27 cellular contexts compared by ENCODE assay signal in the genomic region with DNA sequence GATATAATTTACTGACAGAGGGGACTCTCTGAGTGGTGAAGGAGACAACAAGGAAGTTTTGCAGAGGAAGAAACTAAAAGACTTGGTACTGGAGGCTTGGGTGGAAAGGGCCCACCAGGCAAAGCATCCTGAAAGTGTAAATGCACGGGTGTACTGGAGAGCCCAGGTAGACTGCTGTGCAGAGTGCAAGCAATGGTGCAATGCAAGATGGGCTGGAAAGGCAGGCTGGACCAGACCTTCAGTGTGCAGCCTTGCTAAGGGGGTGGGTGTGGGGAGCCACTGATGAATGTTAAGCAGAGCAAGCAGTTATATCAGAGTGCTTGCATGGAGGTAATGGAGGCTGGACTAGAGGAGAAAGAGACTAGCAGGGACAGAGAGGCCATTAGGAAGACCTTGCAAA.
"Had no signal": no experiment of that assay in that cellular context is flagged by ENCODE, and none has a peak within 500 bp of the region (broad histone marks: within the 10 kb centered on the region; RNA-seq: fewer than 3 reads in every experiment).

No MANE protein-coding gene starts in this region.

- H3K36me3 ChIP-seq: esophagus squamous epithelium, lower lobe of right lung, suprapubic skin, transverse colon, vagina had no signal

- H3K4me1 ChIP-seq: vagina had no signal

- ATAC-seq: left colon; left ventricle myocardium superior; lower lobe of right lung; natural killer cell; sciatic nerve; stimulated activated naive CD8-positive, alpha-beta T cell treated with anti-CD3 and anti-CD28 coated beads, Interleukin-15, amount 100 ng/mL, for 72 hours had no signal

- H3K27me3 Mint-ChIP-seq: memory B cell; stimulated activated naive CD8-positive, alpha-beta T cell treated with anti-CD3 and anti-CD28 coated beads, Interleukin-15, amount 100 ng/mL, for 72 hours had no signal

- H3K27me3 ChIP-seq: esophagus squamous epithelium, suprapubic skin, transverse colon, vagina had no signal

- H3K27ac ChIP-seq: esophagus squamous epithelium, lower lobe of right lung, parathyroid adenoma, suprapubic skin, transverse colon, vagina had no signal

- H3K9me3 ChIP-seq: esophagus squamous epithelium, lower lobe of right lung, suprapubic skin, transverse colon, vagina had no signal

- H3K27ac Mint-ChIP-seq: memory B cell; natural killer cell; progenitor cell of endocrine pancreas; stimulated activated naive CD8-positive, alpha-beta T cell treated with anti-CD3 and anti-CD28 coated beads, Interleukin-15, amount 100 ng/mL, for 72 hours had no signal

- H3K4me3 ChIP-seq: esophagus squamous epithelium, lower lobe of right lung, smooth muscle cell, suprapubic skin, transverse colon, vagina had no signal

- H3K4me3 Mint-ChIP-seq: immature natural killer cell; memory B cell; natural killer cell; stimulated activated naive CD8-positive, alpha-beta T cell treated with anti-CD3 and anti-CD28 coated beads, Interleukin-15, amount 100 ng/mL, for 72 hours had no signal

- H3K36me3 Mint-ChIP-seq: memory B cell, natural killer cell had no signal

- H3K9me3 Mint-ChIP-seq: immature natural killer cell; memory B cell; natural killer cell; stimulated activated naive CD8-positive, alpha-beta T cell treated with anti-CD3 and anti-CD28 coated beads, Interleukin-15, amount 100 ng/mL, for 72 hours had no signal

- DNase-seq: effector memory CD4-positive, alpha-beta T cell; erythroblast; esophagus squamous epithelium; foreskin melanocyte; glutamatergic neuron; hypothalamus; immature natural killer cell; islet precursor cell; kidney glomerular epithelial cell; left colon; lower lobe of right lung; natural killer cell; stimulated activated CD4-positive, alpha-beta T cell treated with anti-CD3 and anti-CD28 coated beads, Interleukin-12 subunit alpha, Interleukin-12 subunit beta, amount 100 ng/mL, for 4 hours; stimulated activated CD4-positive, alpha-beta T cell treated with anti-CD3 and anti-CD28 coated beads, Interleukin-1b, Interleukin-23, amount 100 ng/mL, for 48 hours; stimulated activated CD4-positive, alpha-beta T cell treated with anti-CD3 and anti-CD28 coated beads, Interleukin-4, amount 100 ng/mL, for 1 hour; stimulated activated CD8-positive, alpha-beta memory T cell treated with anti-CD3 and anti-CD28 coated beads, Interleukin-4, amount 100 ng/mL, for 48 hours; stimulated activated naive CD4-positive, alpha-beta T cell; stimulated activated naive CD8-positive, alpha-beta T cell treated with anti-CD3 and anti-CD28 coated beads, Interleukin-15, amount 100 ng/mL, for 72 hours; transverse colon had no signal
